20 cellular contexts compared by ENCODE assay signal in the genomic region with DNA sequence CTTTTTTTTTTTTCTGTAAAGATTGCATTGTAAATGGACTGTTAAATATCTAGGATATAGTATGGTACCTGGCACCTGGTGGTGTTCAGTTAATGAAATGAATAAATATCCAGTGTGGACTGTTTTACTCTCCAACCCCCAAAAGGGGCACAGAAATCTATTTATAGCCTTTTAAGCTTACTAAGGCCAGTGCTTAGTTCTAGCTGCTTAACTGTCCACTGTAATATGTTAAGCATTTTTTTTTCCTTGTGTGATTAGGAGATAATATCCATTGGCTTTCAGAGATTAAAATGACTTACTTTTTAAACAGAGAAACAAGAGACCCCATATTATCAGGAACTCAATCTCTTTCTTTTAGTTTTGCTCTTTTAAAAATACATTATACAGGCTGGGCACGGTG.
"Had no signal": no experiment of that assay in that cellular context is flagged by ENCODE, and none has a peak within 500 bp of the region (broad histone marks: within the 10 kb centered on the region; RNA-seq: fewer than 3 reads in every experiment).

No MANE protein-coding gene starts in this region.

- H3K4me3 Mint-ChIP-seq: naive B cell, nephron progenitor cell had no signal

- H3K27me3 ChIP-seq: hepatocyte, right atrium auricular region, sigmoid colon, stomach, transverse colon had no signal

- H3K4me1 ChIP-seq: transverse colon had no signal

- H3K4me3 ChIP-seq: coronary artery, hepatocyte, right atrium auricular region, sigmoid colon, skin epidermis, stomach, thoracic aorta, transverse colon had no signal

- H3K4me2 ChIP-seq: hepatocyte had no signal

- H3K36me3 ChIP-seq: transverse colon had no signal

- H3K9me3 ChIP-seq: right atrium auricular region, sigmoid colon, stomach, thoracic aorta, transverse colon had no signal

- H2AFZ ChIP-seq: hepatocyte, parathyroid adenoma had no signal

- H3K27ac Mint-ChIP-seq: nephron progenitor cell had no signal

- H3K9me3 Mint-ChIP-seq: naive B cell, nephron progenitor cell had no signal

- H3K27me3 Mint-ChIP-seq: naive B cell had no signal

- DNase-seq: effector CD4-positive, alpha-beta T cell; foreskin melanocyte; head of caudate nucleus; kidney; mesendoderm; naive B cell; nephron progenitor cell; sigmoid colon; stimulated activated CD4-positive, alpha-beta T cell treated with anti-CD3 and anti-CD28 coated beads, Interleukin-2, amount 100 ng/mL, for 24 hours; stimulated activated CD4-positive, alpha-beta T cell treated with anti-CD3 and anti-CD28 coated beads, Interleukin-4, amount 100 ng/mL, for 4 hours; stimulated activated naive CD4-positive, alpha-beta T cell; stomach; substantia nigra; transverse colon had no signal

- H3K27ac ChIP-seq: coronary artery, hepatocyte, parathyroid adenoma, right atrium auricular region, sigmoid colon, skin epidermis, stomach, transverse colon had no signal

- H3K79me2 ChIP-seq: hepatocyte, parathyroid adenoma had no signal

- H3K9ac ChIP-seq: parathyroid adenoma had no signal
